1 cellular context compared by ENCODE assay signal in genomic region chr11:34053161-34053686, GRCh38.
TF ChIP-seq lines count a peak whose summit lies in the region.

No MANE protein-coding gene starts in this region.

TF ChIP-seq in SK-N-SH, 30 proteins besides CTCF, POLR2A, EP300 and RAD21 (continued from another document):
- TF ChIP-seq USF2 (IDR thresholded peaks at IDR 0.05; ENCODE audit: borderline replicate concordance, low read depth, low read length) (no peak), FOSL2 (IDR thresholded peaks at IDR 0.05; ENCODE audit: borderline replicate concordance, low read depth) (no peak), NFIC (IDR thresholded peaks at IDR 0.05; ENCODE audit: borderline replicate concordance) (no peak), GATA2 (CRISPR knock-in tag; IDR thresholded peaks at IDR 0.05) (no peak), USF1 (IDR thresholded peaks at IDR 0.05; ENCODE audit: borderline replicate concordance, low read depth) (no peak), MEF2A (IDR thresholded peaks at IDR 0.05; ENCODE audit: borderline replicate concordance, low read depth) (no peak), TEAD4 (IDR thresholded peaks at IDR 0.05; ENCODE audit: borderline replicate concordance, insufficient read depth) (no peak), YY1 (IDR thresholded peaks at IDR 0.05; ENCODE audit: low read depth) (peak; percentile 89), POLR2AphosphoS5 (IDR thresholded peaks at IDR 0.05; ENCODE audit: low read depth, low read length) (peak; percentile 56; the same call in 1 of the 2 replicates), IRF3 (IDR thresholded peaks at IDR 0.05; ENCODE audit: low read depth, low read length) (no peak), NRF1 (IDR thresholded peaks at IDR 0.05; ENCODE audit: low read depth, low read length) (no peak)
- TF ChIP-seq, protein P1, sequence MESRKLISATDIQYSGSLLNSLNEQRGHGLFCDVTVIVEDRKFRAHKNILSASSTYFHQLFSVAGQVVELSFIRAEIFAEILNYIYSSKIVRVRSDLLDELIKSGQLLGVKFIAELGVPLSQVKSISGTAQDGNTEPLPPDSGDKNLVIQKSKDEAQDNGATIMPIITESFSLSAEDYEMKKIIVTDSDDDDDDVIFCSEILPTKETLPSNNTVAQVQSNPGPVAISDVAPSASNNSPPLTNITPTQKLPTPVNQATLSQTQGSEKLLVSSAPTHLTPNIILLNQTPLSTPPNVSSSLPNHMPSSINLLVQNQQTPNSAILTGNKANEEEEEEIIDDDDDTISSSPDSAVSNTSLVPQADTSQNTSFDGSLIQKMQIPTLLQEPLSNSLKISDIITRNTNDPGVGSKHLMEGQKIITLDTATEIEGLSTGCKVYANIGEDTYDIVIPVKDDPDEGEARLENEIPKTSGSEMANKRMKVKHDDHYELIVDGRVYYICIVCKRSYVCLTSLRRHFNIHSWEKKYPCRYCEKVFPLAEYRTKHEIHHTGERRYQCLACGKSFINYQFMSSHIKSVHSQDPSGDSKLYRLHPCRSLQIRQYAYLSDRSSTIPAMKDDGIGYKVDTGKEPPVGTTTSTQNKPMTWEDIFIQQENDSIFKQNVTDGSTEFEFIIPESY (IDR thresholded peaks at IDR 0.05; ENCODE audit: borderline replicate concordance, low read depth), result no peak
